16 cellular contexts compared by ENCODE assay signal in the genomic region with DNA sequence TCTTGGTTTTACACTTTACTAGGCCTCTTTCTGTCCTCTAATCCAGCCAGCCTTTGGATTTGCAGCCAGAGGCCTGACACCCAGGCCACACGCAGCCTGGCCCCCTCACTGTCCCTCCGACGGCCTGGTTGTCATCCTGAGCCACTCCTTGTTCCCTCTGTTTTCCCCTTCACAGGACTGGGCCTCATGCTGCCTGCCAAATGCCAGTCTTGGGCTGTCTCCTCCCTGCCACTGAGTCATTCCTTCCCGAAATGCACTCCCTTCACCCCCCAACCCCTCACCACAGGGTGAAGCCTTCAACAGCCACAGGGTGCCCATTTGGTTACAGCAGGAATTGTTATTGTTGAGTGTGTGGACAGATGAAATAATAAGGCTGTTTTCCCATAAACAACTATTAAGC. TPM values are rescaled to one million over a fixed set of nuclear protein-coding genes. Genes with fewer than 3 reads are reported as not detected.
A peak's percentile ranks its signal among the peaks of the same experiment; 100 is the strongest.
DNase-seq lines count a peak whose midpoint lies in the region; ATAC-seq and TF ChIP-seq lines count a peak whose summit lies in the region.
"Had no signal": no experiment of that assay in that cellular context is flagged by ENCODE, and none has a peak within 500 bp of the region (broad histone marks: within the 10 kb centered on the region; RNA-seq: fewer than 3 reads in every experiment).

No MANE protein-coding gene starts in this region.

- peak; percentile 50 for DNase-seq in choroid plexus epithelial cell (ENCODE audit: low read depth)
- no peak for DNase-seq in thoracic aorta (ENCODE audit: low spot score)
- DNase-seq in NK-92 treated with Interleukin-12 subunit alpha and Interleukin-12 subunit beta, amount 100 ng/mL, for 24 hours (lab: John Stamatoyannopoulos, UW) = no peak
- DNase-seq: activated effector memory CD4-positive, alpha-beta T cell treated with Interleukin-2 at 50 U/mL for 16 hours; Calu3; cortex of kidney; midbrain; MV-4-11; NCI-H2227 treated with DMSO at 0.1 percent for 48 hours; SHP77; small intestine had no signal

- H3K36me3 ChIP-seq in HUES64 (ENCODE audit: insufficient read depth, low read length) (no peaks in the 10 kb centered on the region), iPS-18a (ENCODE audit: control insufficient read depth, low read depth, low read length) (no peaks in the 10 kb centered on the region), thoracic aorta (no peaks in the 10 kb centered on the region)

- H3K27ac ChIP-seq in HUES64 (ENCODE audit: low read depth, low read length) (peak overlapping the region; percentile 62; the same call in 1 of the 2 replicates), iPS-18a (ENCODE audit: low read length) (no peak overlapping the region), thoracic aorta (peak overlapping the region; percentile 2 to 74)

- H3K4me3 ChIP-seq in HUES64 (ENCODE audit: low read length) = no peak overlapping the region
- H3K4me3 ChIP-seq in choroid plexus epithelial cell (ENCODE audit: low read depth, low read length) = no peak overlapping the region
- no peak overlapping the region for H3K4me3 ChIP-seq in iPS-18a (ENCODE audit: low read length)
- no peak overlapping the region for H3K4me3 ChIP-seq in thoracic aorta
- H3K4me3 ChIP-seq: GM12878 had no signal

- WGBS in HUES64 = 49% methylated on average over 4 of the region's 4 CpGs

- peaks cover 32% of the 10 kb centered on the region for H3K4me1 ChIP-seq in HUES64 (ENCODE audit: insufficient read depth, low read length)
- peaks cover 19% of the 10 kb centered on the region for H3K4me1 ChIP-seq in iPS-18a (ENCODE audit: control insufficient read depth, low read depth, low read length)
- peaks cover 26 to 37% of the 10 kb centered on the region in 2 donors for H3K4me1 ChIP-seq in thoracic aorta (ENCODE audit: control insufficient read depth in 1 of 2, low read depth in 2 of 2)

- peak; percentile 47 for ATAC-seq in thoracic aorta (ENCODE audit: insufficient number of reproducible peaks, low FRiP score, low read depth)
- ATAC-seq in HG02981 (IDR thresholded peaks at IDR 0.05; ENCODE audit: unreplicated experiment) = no peak
- no peak for ATAC-seq in GM21423 (IDR thresholded peaks at IDR 0.05; ENCODE audit: unreplicated experiment)
- ATAC-seq: GM12878 had no signal

- TF ChIP-seq CTCF in choroid plexus epithelial cell (conservative IDR thresholded peaks at IDR 0.05; ENCODE audit: low read depth, low read length) (no peak), thoracic aorta (IDR thresholded peaks at IDR 0.05) (no peak)

- H3K9me3 ChIP-seq in HUES64 (ENCODE audit: insufficient read depth, low read depth, low read length) = no peaks in the 10 kb centered on the region
- no peaks in the 10 kb centered on the region for H3K9me3 ChIP-seq in iPS-18a (ENCODE audit: control insufficient read depth, low read depth, low read length)
- no peaks in the 10 kb centered on the region for H3K9me3 ChIP-seq in thoracic aorta

- H3K9ac ChIP-seq in HUES64 (ENCODE audit: low read depth, low read length) = no peak overlapping the region
- H3K9ac ChIP-seq in iPS-18a (ENCODE audit: low read length) = peak overlapping the region; percentile 2

- no peaks in the 10 kb centered on the region for H3K27me3 ChIP-seq in HUES64 (ENCODE audit: insufficient read depth, low read length)
- H3K27me3 ChIP-seq in iPS-18a (ENCODE audit: control insufficient read depth, insufficient read depth, low read length) = no peaks in the 10 kb centered on the region
- no peaks in the 10 kb centered on the region for H3K27me3 ChIP-seq in thoracic aorta (replicated peaks; ENCODE audit: insufficient read depth)

RNA-seq across cellular contexts. Expression of gene ACOT11, which starts 21.3 kb away (rescaled TPM):
- polyA plus RNA-seq in HUES64 (2013, experiment 1 of 2) = 2.0 TPM
- polyA plus RNA-seq in HUES64 (2013, experiment 2 of 2) = 3.0 TPM
- total RNA-seq in thoracic aorta = 10 to 100 TPM; 19.3 to 23.6 TPM

RNA-seq across cellular contexts. Expression of gene FAM151A, which starts 54.0 kb away (rescaled TPM):
- polyA plus RNA-seq in HUES64 (2013, experiment 1 of 2) = not detected
- not detected for polyA plus RNA-seq in HUES64 (2013, experiment 2 of 2)
- total RNA-seq in thoracic aorta = not detected
- total RNA-seq: Calu3 had no signal
